Comparison of ENCODE assay signal across 12 cellular contexts in the genomic region with DNA sequence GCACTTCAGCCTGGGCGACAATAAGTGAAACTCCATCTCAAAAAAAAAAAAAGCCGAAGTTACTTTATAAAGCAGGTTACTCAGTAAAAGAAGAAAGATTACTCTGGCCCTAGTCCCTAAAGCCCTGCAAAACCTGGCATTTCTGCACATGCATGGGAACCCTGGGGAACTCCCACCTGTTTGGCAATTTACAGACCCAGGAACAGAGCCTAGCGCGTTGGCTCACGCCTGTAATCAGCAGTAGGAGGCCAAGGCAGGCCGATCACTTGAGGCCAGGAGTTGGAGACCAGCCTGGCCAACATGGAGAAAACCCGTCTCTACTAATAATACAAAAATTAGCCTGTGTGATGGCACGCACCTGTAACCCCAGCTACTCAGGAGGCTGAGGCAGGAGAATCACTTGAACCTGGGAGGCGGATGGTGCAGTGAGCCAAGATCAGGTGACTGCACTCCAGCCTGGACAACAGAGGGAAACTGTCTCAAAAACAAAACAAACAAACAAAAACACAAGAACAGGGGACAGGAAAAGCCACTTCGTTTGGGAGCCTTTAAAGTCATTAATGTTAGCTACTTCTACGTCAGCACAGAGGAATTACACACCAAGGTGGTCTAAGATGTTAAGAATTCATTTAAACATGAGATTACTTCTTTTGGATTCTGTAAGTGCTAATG. TPM values are rescaled to one million over a fixed set of nuclear protein-coding genes. Genes with fewer than 3 reads are reported as not detected.
DNase-seq lines count a peak whose midpoint lies in the region; ATAC-seq and TF ChIP-seq lines count a peak whose summit lies in the region.
"Had no signal": no experiment of that assay in that cellular context is flagged by ENCODE, and none has a peak within 500 bp of the region (broad histone marks: within the 10 kb centered on the region; RNA-seq: fewer than 3 reads in every experiment).

No MANE protein-coding gene starts in this region.

- H3K9me3 ChIP-seq in adipocyte (ENCODE audit: control insufficient read depth, low read length) (no peaks in the 10 kb centered on the region), neural progenitor cell (ENCODE audit: low read depth) (no peaks in the 10 kb centered on the region)
- H3K9me3 ChIP-seq: ascending aorta had no signal

- H3K4me3 ChIP-seq in adipocyte (ENCODE audit: low read length): peak overlapping the region; percentile 20
- H3K4me3 ChIP-seq in fibroblast of villous mesenchyme (ENCODE audit: low read depth, low read length): no peak overlapping the region
- H3K4me3 ChIP-seq in neural progenitor cell: no peak overlapping the region
- H3K4me3 ChIP-seq: ascending aorta had no signal

- no peaks in the 10 kb centered on the region for H3K79me2 ChIP-seq in neural progenitor cell (ENCODE audit: low read depth)

- peak overlapping the region; percentile 95 for H2AFZ ChIP-seq in neural progenitor cell (replicated peaks)

- H3K4me1 ChIP-seq in adipocyte (ENCODE audit: control insufficient read depth, insufficient read depth, low read length) (peaks cover 21% of the 10 kb centered on the region), neural progenitor cell (peaks cover 9% of the 10 kb centered on the region)

- TF ChIP-seq CTCF in fibroblast of villous mesenchyme (IDR thresholded peaks at IDR 0.05; ENCODE audit: insufficient read depth, low read depth, low read length) (no peak), neural progenitor cell (IDR thresholded peaks at IDR 0.05) (no peak)

- H3K4me1 Mint-ChIP-seq in neural progenitor cell: peaks cover 24% of the 10 kb centered on the region

- H3K4me2 ChIP-seq in neural progenitor cell: no peak overlapping the region

- H3K9ac ChIP-seq in adipocyte (ENCODE audit: low read length): no peak overlapping the region
- H3K9ac ChIP-seq in neural progenitor cell: no peak overlapping the region

- no peaks in the 10 kb centered on the region for H3F3A ChIP-seq in neural progenitor cell (ENCODE audit: low read depth)

- H3K27me3 Mint-ChIP-seq in neural progenitor cell (ENCODE audit: insufficient read depth, low read depth): peaks cover 7% of the 10 kb centered on the region

- no peak overlapping the region for H3K4me3 Mint-ChIP-seq in neural progenitor cell
- H3K4me3 Mint-ChIP-seq: T-helper 2 cell treated with Interferon-gamma antibody and Interleukin-4, amounts not matched to agents 5 μg/mL and 100 μg/mL, for 36 hours had no signal

- H3K27me3 ChIP-seq in adipocyte (replicated peaks; ENCODE audit: control insufficient read depth, insufficient read depth, low read length) (no peaks in the 10 kb centered on the region), neural progenitor cell (no peaks in the 10 kb centered on the region)
- H3K27me3 ChIP-seq: ascending aorta had no signal

- H3K36me3 Mint-ChIP-seq in neural progenitor cell: no peaks in the 10 kb centered on the region

- H3K36me3 ChIP-seq in adipocyte (ENCODE audit: control insufficient read depth, insufficient read depth, low read length, severe bottlenecking): no peaks in the 10 kb centered on the region
- no peaks in the 10 kb centered on the region for H3K36me3 ChIP-seq in neural progenitor cell
- H3K36me3 ChIP-seq: ascending aorta had no signal

- H3K9me3 Mint-ChIP-seq in neural progenitor cell: no peaks in the 10 kb centered on the region
- H3K9me3 Mint-ChIP-seq: T-helper 2 cell treated with Interferon-gamma antibody and Interleukin-4, amounts not matched to agents 5 μg/mL and 100 μg/mL, for 36 hours had no signal

- no peaks in the 10 kb centered on the region for H4K20me1 ChIP-seq in neural progenitor cell (ENCODE audit: low read depth)

- no peak for ATAC-seq in GM19455 (IDR thresholded peaks at IDR 0.05; ENCODE audit: unreplicated experiment)

- DNase-seq in adipocyte (ENCODE audit: low read depth): no peak
- peak; percentile 33 for DNase-seq in fibroblast of villous mesenchyme (ENCODE audit: low read depth)
- no peak for DNase-seq in neural progenitor cell (ENCODE audit: low spot score)
- peak; percentile 49 for DNase-seq in ureter (ENCODE audit: low spot score)
- DNase-seq in NCI-H1417 (lab: John Stamatoyannopoulos, UW): no peak
- no peak for DNase-seq in SIG-M5 treated with dmso at 0.1 percent for 504 hours (lab: John Stamatoyannopoulos, UW; ENCODE audit: unreplicated experiment)
- no peak for DNase-seq in NCI-H1436 treated with DMSO at 0.1 percent for 48 hours (lab: John Stamatoyannopoulos, UW)
- DNase-seq: DMS79, NCI-H2029 treated with DMSO at 0.1 percent for 48 hours had no signal

- no peak overlapping the region for H3K27ac Mint-ChIP-seq in neural progenitor cell
- H3K27ac Mint-ChIP-seq: T-helper 2 cell treated with Interferon-gamma antibody and Interleukin-4, amounts not matched to agents 5 μg/mL and 100 μg/mL, for 36 hours had no signal

- no peak overlapping the region for H3K27ac ChIP-seq in neural progenitor cell

RNA-seq across cellular contexts. Expression of a gene that starts 34.1 kb away (rescaled TPM):
- total RNA-seq in fibroblast of villous mesenchyme (12.2 and 18.6 TPM in 2 replicates), neural progenitor cell (ENCODE audit: low replicate concordance) (22.1 and 43.0 TPM in 2 replicates), ureter (26.8 TPM)

RNA-seq across cellular contexts. Expression of a gene that starts 43.4 kb away (rescaled TPM):
- total RNA-seq in fibroblast of villous mesenchyme (35.1 and 37.1 TPM in 2 replicates), neural progenitor cell (ENCODE audit: low replicate concordance) (51.4 and 79.6 TPM in 2 replicates), ureter (42.7 TPM)

Comparison
In these comparisons a context has a peak if more than half of its experiments do, and no peak if none do; other contexts are left out.
1. DNase-seq: peak in fibroblast of villous mesenchyme (single experiment) and ureter (single experiment); none in adipocyte (single experiment), neural progenitor cell (single experiment), NCI-H1417 (0 of 3), SIG-M5 treated with dmso at 0.1 percent for 504 hours (single experiment) and NCI-H1436 treated with DMSO at 0.1 percent for 48 hours (single experiment).